ENCODE assay signal across 17 cellular contexts in genomic region chr6:53646606-53647005, GRCh38. TPM values are rescaled to one million over a fixed set of nuclear protein-coding genes. Genes with fewer than 3 reads are reported as not detected.
A peak's percentile ranks its signal among the peaks of the same experiment; 100 is the strongest.
DNase-seq lines count a peak whose midpoint lies in the region; ATAC-seq and TF ChIP-seq lines count a peak whose summit lies in the region.
"Had no signal": no experiment of that assay in that cellular context is flagged by ENCODE, and none has a peak within 500 bp of the region (broad histone marks: within the 10 kb centered on the region; RNA-seq: fewer than 3 reads in every experiment).

No MANE protein-coding gene starts in this region.

- H3K9me3 Mint-ChIP-seq in activated CD4-positive, alpha-beta T cell treated with anti-CD3 and anti-CD28 coated beads, Interleukin-2, amount 10 ng/mL, durations not matched to agents 7 days and 5 days: no peaks in the 10 kb centered on the region
- no peaks in the 10 kb centered on the region for H3K9me3 Mint-ChIP-seq in natural killer cell

- no peaks in the 10 kb centered on the region for H3K36me3 ChIP-seq in Peyer's patch
- H3K36me3 ChIP-seq: lower lobe of right lung, pancreas had no signal

- POLR2A ChIA-PET in activated CD4-positive, alpha-beta T cell treated with anti-CD3 and anti-CD28 coated beads, Interleukin-2, amount 10 ng/mL, durations not matched to agents 7 days and 5 days (lab: Charles Lee): no interaction called here

- intact Hi-C loops in natural killer cell (cut with micrococcal nuclease): loop anchor here (1.0 kb wide), 1 partner anchor 98 kb away; no protein-coding TSS in a partner anchor

- no peaks in the 10 kb centered on the region for H3K9me3 ChIP-seq in Peyer's patch
- H3K9me3 ChIP-seq: lower lobe of right lung, pancreas had no signal

- H3K4me1 ChIP-seq in Peyer's patch: peaks cover 0 to 4% (median 0%) of the 10 kb centered on the region in 4 donors

- TF ChIP-seq POLR2A in Peyer's patch (IDR thresholded peaks at IDR 0.05): no peak

- H3K4me3 ChIP-seq in Peyer's patch: no peak overlapping the region
- H3K4me3 ChIP-seq: lower lobe of right lung, pancreas had no signal

- no peak for DNase-seq in activated CD4-positive, alpha-beta T cell treated with anti-CD3 and anti-CD28 coated beads, Interleukin-2, amount 10 ng/mL, durations not matched to agents 7 days and 5 days
- no peak for DNase-seq in activated CD4-positive, alpha-beta T cell treated with anti-CD3 and anti-CD28 coated beads, Interleukin-2, amount 50 U/mL, for 4 hours
- DNase-seq in DMS79 (lab: John Stamatoyannopoulos, UW): peak; percentile 68
- DNase-seq in Peyer's patch: no peak
- no peak for DNase-seq in natural killer cell
- no peak for DNase-seq in HT-29 (ENCODE audit: low spot score)
- no peak for DNase-seq in activated T-cell treated with anti-CD3 and anti-CD28 coated beads, Interleukin-2, amount 50 U/mL, for 48 hours
- DNase-seq: activated CD4-positive, CD25-positive, alpha-beta regulatory T cell treated with anti-CD3 and anti-CD28 coated beads, Interleukin-2, amount 50 U/mL, for 72 hours; activated naive CD4-positive, alpha-beta T cell treated with anti-CD3 and anti-CD28 coated beads, Interleukin-2, amount 50 U/mL, for 16 hours; lower lobe of right lung; MV-4-11; NCI-H226; pancreas; SHP77 treated with DMSO at 0.1 percent for 48 hours; stimulated activated CD4-positive, alpha-beta T cell treated with anti-CD3 and anti-CD28 coated beads, Interleukin-4, amount 100 ng/mL, for 24 hours had no signal

- H3K4me3 Mint-ChIP-seq in activated CD4-positive, alpha-beta T cell treated with anti-CD3 and anti-CD28 coated beads, Interleukin-2, amount 10 ng/mL, durations not matched to agents 7 days and 5 days: no peak overlapping the region
- H3K4me3 Mint-ChIP-seq in natural killer cell: peak overlapping the region; percentile 14

- H3K27ac Mint-ChIP-seq in activated CD4-positive, alpha-beta T cell treated with anti-CD3 and anti-CD28 coated beads, Interleukin-2, amount 10 ng/mL, durations not matched to agents 7 days and 5 days: peak overlapping the region; percentile 90
- peak overlapping the region; percentile 88 to 91 for H3K27ac Mint-ChIP-seq in natural killer cell

- TF ChIP-seq CTCF in Peyer's patch (IDR thresholded peaks at IDR 0.05) (no peak), natural killer cell (IDR thresholded peaks at IDR 0.05) (no peak)

- H3K27me3 Mint-ChIP-seq in activated CD4-positive, alpha-beta T cell treated with anti-CD3 and anti-CD28 coated beads, Interleukin-2, amount 10 ng/mL, durations not matched to agents 7 days and 5 days: no peaks in the 10 kb centered on the region
- H3K27me3 Mint-ChIP-seq in natural killer cell (ENCODE audit: low read depth in 2 of 2): no peaks in the 10 kb centered on the region

- peaks cover 12% of the 10 kb centered on the region for H3K36me3 Mint-ChIP-seq in activated CD4-positive, alpha-beta T cell treated with anti-CD3 and anti-CD28 coated beads, Interleukin-2, amount 10 ng/mL, durations not matched to agents 7 days and 5 days (ENCODE audit: low read depth)
- no peaks in the 10 kb centered on the region for H3K36me3 Mint-ChIP-seq in natural killer cell

- H3K4me1 Mint-ChIP-seq in activated CD4-positive, alpha-beta T cell treated with anti-CD3 and anti-CD28 coated beads, Interleukin-2, amount 10 ng/mL, durations not matched to agents 7 days and 5 days: peaks cover 41% of the 10 kb centered on the region
- peaks cover 42 to 48% of the 10 kb centered on the region in 2 donors for H3K4me1 Mint-ChIP-seq in natural killer cell

- H3K27me3 ChIP-seq in Peyer's patch: no peaks in the 10 kb centered on the region
- H3K27me3 ChIP-seq: pancreas had no signal

- ATAC-seq in natural killer cell (no peak), HG03354 (IDR thresholded peaks at IDR 0.05; ENCODE audit: poor library complexity, severe bottlenecking, unreplicated experiment) (no peak)
- ATAC-seq: lower lobe of right lung, pancreas had no signal

- peak overlapping the region in 3 of 4 donors; percentile 40 to 55 (median 41) for H3K27ac ChIP-seq in Peyer's patch
- H3K27ac ChIP-seq: pancreas had no signal

- CTCF ChIA-PET in activated CD4-positive, alpha-beta T cell treated with anti-CD3 and anti-CD28 coated beads, Interleukin-2, amount 10 ng/mL, durations not matched to agents 7 days and 5 days (lab: Charles Lee): interaction anchor here (1.3 to 2.7 kb wide), 2 partner anchors 11 to 99 kb away, joined by 3 to 6 read pairs; no protein-coding TSS in a partner anchor

RNA-seq across cellular contexts. Expression of gene KLHL31, which starts 18.9 kb away (rescaled TPM):
- under 1 TPM; 0.07 to 0.15 TPM for total RNA-seq in activated CD4-positive, alpha-beta T cell treated with anti-CD3 and anti-CD28 coated beads, Interleukin-2, amount 10 ng/mL, durations not matched to agents 7 days and 5 days
- total RNA-seq in Peyer's patch: 1 to 10 TPM in 1 of 4 donors, under 1 TPM in 3; 0.53 to 1.2 (median 0.68) TPM
- under 1 TPM; 0.05 to 0.11 (median 0.09) TPM for total RNA-seq in natural killer cell
- 0.99 and 1.2 TPM in 2 replicates for total RNA-seq in HT-29 (2014; rRNA removed; shearing (Covaris generic))
- total RNA-seq: OCI-LY7 had no signal
